8 cellular contexts compared by ENCODE assay signal in the genomic region with DNA sequence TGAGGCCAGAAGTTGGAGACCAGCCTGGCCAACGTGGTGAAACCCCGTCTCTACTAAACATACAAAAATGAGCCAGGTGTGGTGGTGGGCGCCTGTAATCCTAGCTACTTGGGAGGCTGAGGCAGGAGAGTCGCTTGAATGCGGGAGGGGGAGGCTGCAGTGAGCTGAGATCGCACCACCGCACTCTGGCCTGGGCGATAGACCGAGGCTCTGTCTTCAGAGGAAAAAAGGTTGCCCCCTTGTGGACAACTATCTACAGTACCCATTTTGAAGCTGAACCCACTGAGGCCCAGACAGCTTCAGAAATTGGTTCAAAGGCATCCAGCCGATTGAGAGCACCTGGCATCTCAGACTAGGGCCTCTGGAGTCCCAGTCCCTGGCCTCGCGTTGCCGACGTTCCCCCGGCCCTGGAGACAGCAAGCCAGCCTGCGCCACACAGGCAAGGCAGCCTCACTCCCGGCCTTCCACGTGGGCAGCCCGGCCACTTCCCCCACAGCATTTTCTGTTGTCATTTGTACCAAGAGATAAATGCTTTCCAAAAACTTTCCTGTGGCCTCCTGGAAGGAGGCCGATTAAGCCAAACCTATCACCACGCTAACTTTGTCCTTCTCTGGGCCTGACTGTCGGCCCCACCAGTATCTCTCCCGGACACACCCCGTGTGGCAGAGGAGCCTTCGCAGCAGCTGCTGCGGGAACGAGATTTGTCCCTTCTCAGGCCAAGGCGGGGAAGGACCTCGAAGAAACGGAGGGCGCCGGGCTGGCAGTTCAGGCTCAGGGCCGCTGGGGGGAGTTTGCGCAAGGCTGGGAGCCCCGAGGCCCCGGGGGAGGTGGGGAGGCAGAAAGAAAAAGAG.
A peak's percentile ranks its signal among the peaks of the same experiment; 100 is the strongest.
DNase-seq lines count a peak whose midpoint lies in the region; ATAC-seq lines count a peak whose summit lies in the region.

No MANE protein-coding gene starts in this region.

- ATAC-seq in activated CD4-positive, CD25-positive, alpha-beta regulatory T cell treated with anti-CD3 and anti-CD28 coated beads, Interleukin-2, amount 50 U/mL, for 24 hours, result peak; percentile 74 to 80

- DNase-seq in activated CD4-positive, CD25-positive, alpha-beta regulatory T cell treated with anti-CD3 and anti-CD28 coated beads, Interleukin-2, amount 50 U/mL, for 72 hours, result no peak
- peak in 4 of 5 donors; percentile 16 to 47 (median 32) for DNase-seq in T-helper 1 cell
- peak; percentile 7 for DNase-seq in cerebellar cortex (ENCODE audit: low spot score)
- peak; percentile 67 for DNase-seq in myocyte (ENCODE audit: low read depth)
- DNase-seq in GDM1 (lab: John Stamatoyannopoulos, UW), result no peak
- DNase-seq in NCI-H1105 (lab: John Stamatoyannopoulos, UW), result no peak
- no peak for DNase-seq in HuH-7.5 (ENCODE audit: low spot score)

Comparison
In these comparisons a context has a peak if more than half of its experiments do, and no peak if none do; other contexts are left out.
1. DNase-seq: peak in T-helper 1 cell (4 of 5), cerebellar cortex (single experiment) and myocyte (single experiment); none in activated CD4-positive, CD25-positive, alpha-beta regulatory T cell treated with anti-CD3 and anti-CD28 coated beads, Interleukin-2, amount 50 U/mL, for 72 hours (single experiment), GDM1 (single experiment), NCI-H1105 (single experiment) and HuH-7.5 (single experiment).